Comparison of ENCODE assay signal across 8 cellular contexts in the genomic region with DNA sequence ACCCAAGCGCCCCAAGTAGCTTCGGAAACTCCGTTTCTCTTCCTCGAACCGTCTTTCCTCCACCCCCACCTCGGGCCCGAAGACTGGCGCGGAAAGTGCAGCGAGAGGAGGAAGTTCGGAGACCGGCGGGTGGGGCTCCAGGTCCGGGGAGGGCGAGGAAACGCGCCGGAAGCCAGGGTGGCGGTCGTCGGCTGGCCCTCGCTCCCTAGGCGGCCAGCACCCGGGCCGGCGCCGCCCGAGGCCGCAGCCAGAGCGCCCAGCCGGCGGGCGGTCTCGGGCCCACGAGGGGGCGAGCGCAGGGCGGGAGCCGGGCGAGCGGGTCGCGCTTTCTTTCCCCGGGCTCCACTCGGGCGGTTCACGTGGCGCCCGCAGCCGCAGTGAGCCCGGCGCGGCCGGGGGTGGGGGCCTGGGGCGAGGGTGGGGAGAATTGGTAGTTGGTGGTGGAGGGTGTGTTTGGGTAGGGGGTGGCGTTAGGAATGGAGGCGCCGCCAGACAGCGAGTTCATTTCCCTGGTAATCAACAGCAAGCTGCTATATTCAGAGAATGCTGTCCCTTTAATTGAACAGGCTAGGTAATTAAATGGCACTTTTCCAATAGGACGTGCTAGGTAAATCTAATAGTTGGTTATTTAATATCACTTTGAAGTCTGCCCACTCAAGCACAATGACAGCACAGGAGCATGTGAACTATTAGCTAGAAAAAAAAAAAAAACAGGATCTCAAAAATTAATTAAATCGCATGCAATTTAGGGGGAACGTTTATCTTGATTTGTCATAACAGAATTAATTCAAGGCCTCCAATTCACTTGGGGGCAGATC. TPM values are rescaled to one million over a fixed set of nuclear protein-coding genes. Genes with fewer than 3 reads are reported as not detected.
DNase-seq lines count a peak whose midpoint lies in the region; ATAC-seq and TF ChIP-seq lines count a peak whose summit lies in the region.

No MANE protein-coding gene starts in this region.

- peaks cover 22% of the 10 kb centered on the region for H3K27me3 Mint-ChIP-seq in activated T-cell treated with anti-CD3 and anti-CD28 coated beads, Interleukin-2, amount 50 U/mL, for 4 hours (ENCODE audit: low read depth)

- H3K4me3 ChIP-seq in BLaER1 (peak overlapping the region; percentile 77), esophagus muscularis mucosa (peak overlapping the region; percentile 77 to 97 (median 88)), muscle layer of duodenum (ENCODE audit: low read depth in 1 of 2, low read length in 2 of 2) (peak overlapping the region; percentile 81 to 90), stomach (peak overlapping the region; percentile 78 to 88 (median 81))

- TF ChIP-seq POLR2A in esophagus muscularis mucosa (IDR thresholded peaks at IDR 0.05; ENCODE audit: low read depth) (no peak), stomach (IDR thresholded peaks at IDR 0.05) (no peak)

- H3K36me3 Mint-ChIP-seq in activated T-cell treated with anti-CD3 and anti-CD28 coated beads, Interleukin-2, amount 50 U/mL, for 4 hours (ENCODE audit: insufficient read depth): peaks cover 8% of the 10 kb centered on the region

- no peak for TF ChIP-seq EP300 in esophagus muscularis mucosa (IDR thresholded peaks at IDR 0.05)
- no peak for TF ChIP-seq EP300 in stomach (IDR thresholded peaks at IDR 0.05)

- H4K20me1 ChIP-seq in BLaER1: peaks cover 41% of the 10 kb centered on the region

- TF ChIP-seq CTCF in esophagus muscularis mucosa (IDR thresholded peaks at IDR 0.05): peak; percentile 42 to 51 (median 48)
- TF ChIP-seq CTCF in stomach (IDR thresholded peaks at IDR 0.05): peak in 3 of 7 experiments; percentile 8 to 39 (median 23)

- H3K4me3 Mint-ChIP-seq in activated T-cell treated with anti-CD3 and anti-CD28 coated beads, Interleukin-2, amount 50 U/mL, for 4 hours: peak overlapping the region; percentile 91

- H3K9me3 Mint-ChIP-seq in activated T-cell treated with anti-CD3 and anti-CD28 coated beads, Interleukin-2, amount 50 U/mL, for 4 hours: no peaks in the 10 kb centered on the region

- peaks cover 45% of the 10 kb centered on the region for H3K4me1 ChIP-seq in BLaER1
- H3K4me1 ChIP-seq in esophagus muscularis mucosa: peaks cover 52 to 68% (median 61%) of the 10 kb centered on the region in 4 donors
- peaks cover 19 to 37% of the 10 kb centered on the region in 2 donors for H3K4me1 ChIP-seq in muscle layer of duodenum (ENCODE audit: control insufficient read depth in 1 of 2, insufficient read depth in 2 of 2, low read length in 2 of 2)
- peaks cover 35 to 68% (median 61%) of the 10 kb centered on the region in 4 donors for H3K4me1 ChIP-seq in stomach

- WGBS in esophagus muscularis mucosa: 3% methylated on average over 23 of the region's 62 CpGs
- 1 to 3% (median 1%) methylated on average over 20 to 62 of the region's 62 CpGs for WGBS in stomach, 5 donors

- H3K36me3 ChIP-seq in BLaER1 (peaks cover 31% of the 10 kb centered on the region), esophagus muscularis mucosa (peaks cover 9 to 19% (median 13%) of the 10 kb centered on the region in 4 donors), muscle layer of duodenum (ENCODE audit: control insufficient read depth in 1 of 2, insufficient read depth in 2 of 2, low read length in 2 of 2) (peaks cover 11 to 13% of the 10 kb centered on the region in 2 donors), stomach (peaks cover 12 to 25% (median 22%) of the 10 kb centered on the region in 4 donors)

- peaks cover 58% of the 10 kb centered on the region for H3K4me1 Mint-ChIP-seq in activated T-cell treated with anti-CD3 and anti-CD28 coated beads, Interleukin-2, amount 50 U/mL, for 4 hours (ENCODE audit: low read depth)

- H3K9me3 ChIP-seq in BLaER1 (no peaks in the 10 kb centered on the region), esophagus muscularis mucosa (no peaks in the 10 kb centered on the region), muscle layer of duodenum (ENCODE audit: control insufficient read depth in 1 of 2, low read length in 2 of 2) (no peaks in the 10 kb centered on the region), stomach (no peaks in the 10 kb centered on the region)

- intact Hi-C loops in esophagus muscularis mucosa (cut with DNase I): no loop called here
- intact Hi-C loops in stomach (cut with DNase I; ENCODE audit: low total_unique reads): no loop called here

- peak; percentile 44 for ATAC-seq in GM19043 (IDR thresholded peaks at IDR 0.05; ENCODE audit: low read depth, unreplicated experiment)
- ATAC-seq in HG03280 (IDR thresholded peaks at IDR 0.05; ENCODE audit: unreplicated experiment): peak; percentile 38
- ATAC-seq in activated T-cell treated with anti-CD3 and anti-CD28 coated beads, Interleukin-2, amount 50 U/mL, for 4 hours: peak; percentile 58 to 60

- H3K4me2 ChIP-seq in BLaER1: peak overlapping the region; percentile 99

- H3K27me3 ChIP-seq in BLaER1 (no peaks in the 10 kb centered on the region), esophagus muscularis mucosa (no peaks in the 10 kb centered on the region), muscle layer of duodenum (ENCODE audit: low read depth, low read length) (no peaks in the 10 kb centered on the region), stomach (no peaks in the 10 kb centered on the region)

- peak overlapping the region; percentile 91 for H3K9ac ChIP-seq in BLaER1

- DNase-seq in NOMO-1 treated with dmso at 0.1 percent for 144 hours (lab: John Stamatoyannopoulos, UW; ENCODE audit: unreplicated experiment) (peak; percentile 59), esophagus muscularis mucosa (ENCODE audit: extremely low spot score) (no peak), stomach (peak; percentile 76)
- peak; percentile 52 for DNase-seq in activated T-cell treated with anti-CD3 and anti-CD28 coated beads, Interleukin-2, amount 50 U/mL, for 4 hours

- H3K27ac ChIP-seq in BLaER1 (peak overlapping the region; percentile 94), esophagus muscularis mucosa (replicated peaks in 1 of 4) (peak overlapping the region; percentile 89 to 98 (median 94)), muscle layer of duodenum (ENCODE audit: low read length) (peak overlapping the region; percentile 74), stomach (peak overlapping the region; percentile 85 to 99 (median 91))

RNA-seq across cellular contexts. Expression of gene LMO4, which starts 6.7 kb away (rescaled TPM):
- total RNA-seq in activated T-cell treated with anti-CD3 and anti-CD28 coated beads, Interleukin-2, amount 50 U/mL, for 4 hours: 10 to 100 TPM; 10.0 to 19.8 (median 19.0) TPM
- total RNA-seq in esophagus muscularis mucosa: 10 to 100 TPM; 43.2 to 54.4 (median 47.7) TPM
- total RNA-seq in stomach: 100 to 1,000 TPM in 1 of 5 donors, 10 to 100 TPM in 4; 30.7 to 120 (median 76.0) TPM
- 10 to 100 TPM; 68.2 to 96.4 (median 89.5) TPM for polyA plus RNA-seq in stomach
